ENCODE assay signal across 11 cellular contexts in genomic region chr15:91941871-91942270, GRCh38.
DNase-seq lines count a peak whose midpoint lies in the region; ATAC-seq and TF ChIP-seq lines count a peak whose summit lies in the region.
"Had no signal": no experiment of that assay in that cellular context is flagged by ENCODE, and none has a peak within 500 bp of the region (broad histone marks: within the 10 kb centered on the region; RNA-seq: fewer than 3 reads in every experiment).

No MANE protein-coding gene starts in this region.

- H2BK12ac ChIP-seq in trophoblast cell (ENCODE audit: low read length) = no peak overlapping the region

- no peaks in the 10 kb centered on the region for H4K20me1 ChIP-seq in SK-N-SH (ENCODE audit: insufficient read depth)

- no peaks in the 10 kb centered on the region for H3K9me2 ChIP-seq in SK-N-SH

- H3K36me3 ChIP-seq in SK-N-SH (replicated peaks in 1 of 2; ENCODE audit: control insufficient read depth in 1 of 2, insufficient read depth in 2 of 2, low read length in 1 of 2) (no peaks in the 10 kb centered on the region), RWPE2 (ENCODE audit: low read depth) (no peaks in the 10 kb centered on the region), suprapubic skin (no peaks in the 10 kb centered on the region), trophoblast cell (ENCODE audit: control insufficient read depth in 1 of 2, insufficient read depth in 2 of 2, low read length in 2 of 2) (no peaks in the 10 kb centered on the region)

- DNase-seq in SK-N-SH (no peak), RWPE2 (ENCODE audit: low spot score) (no peak), foreskin keratinocyte (no peak), suprapubic skin (ENCODE audit: low spot score in 2 of 2) (no peak), trophoblast cell (no peak), NCI-H748 (lab: John Stamatoyannopoulos, UW; ENCODE audit: unreplicated experiment) (no peak)
- DNase-seq: islet precursor cell, Karpas-422, NCI-H345 had no signal

- WGBS in SK-N-SH (ENCODE audit: low lambda C conversion rate) = 89% methylated on average over 3 of the region's 3 CpGs
- WGBS in suprapubic skin = 52% methylated on average over 3 of the region's 3 CpGs
- no CpG with 5 or more reads among the region's 3 CpGs for WGBS in trophoblast cell (ENCODE audit: extremely low coverage, insufficient coverage, insufficient read length)

- POLR2A ChIA-PET in SK-N-SH (lab: Yijun Ruan, JAX) = no interaction called here

- TF ChIP-seq CTCF in SK-N-SH (IDR thresholded peaks at IDR 0.05) (0 out of 2 replicates have a peak, but pooled peaks have one; percentile 29), RWPE2 (IDR thresholded peaks at IDR 0.05; ENCODE audit: poor library complexity, severe bottlenecking) (no peak), foreskin keratinocyte (conservative IDR thresholded peaks at IDR 0.05) (peak; percentile 51), suprapubic skin (IDR thresholded peaks at IDR 0.05) (no peak)

- H3K4me2 ChIP-seq in SK-N-SH (no peak overlapping the region), trophoblast cell (ENCODE audit: low read length) (no peak overlapping the region)

- no peak overlapping the region for H3K23ac ChIP-seq in trophoblast cell (ENCODE audit: low read length)

- no peak overlapping the region for H2AK5ac ChIP-seq in trophoblast cell (ENCODE audit: low read length)

- H3K9me3 ChIP-seq in SK-N-SH (no peaks in the 10 kb centered on the region), RWPE2 (ENCODE audit: severe bottlenecking) (no peaks in the 10 kb centered on the region), suprapubic skin (no peaks in the 10 kb centered on the region), trophoblast cell (ENCODE audit: insufficient read depth, low read depth, low read length) (no peaks in the 10 kb centered on the region)

- H3K14ac ChIP-seq in trophoblast cell (ENCODE audit: low read length) = no peak overlapping the region

- H2BK5ac ChIP-seq in trophoblast cell (ENCODE audit: low read depth, low read length, poor library complexity) = no peak overlapping the region

- no peak for TF ChIP-seq POLR2A in suprapubic skin (IDR thresholded peaks at IDR 0.05)

- H2AFZ ChIP-seq in SK-N-SH (ENCODE audit: low read depth) (no peak overlapping the region), trophoblast cell (ENCODE audit: insufficient read depth, low read length, poor library complexity) (no peak overlapping the region)

- no peak overlapping the region for H2BK120ac ChIP-seq in trophoblast cell (ENCODE audit: insufficient read depth, low read length, poor library complexity)

- H4K91ac ChIP-seq in trophoblast cell (ENCODE audit: low read depth, low read length) = no peak overlapping the region

- CTCF ChIA-PET in SK-N-SH (lab: Yijun Ruan, JAX) = interaction anchor here (0.7 to 1.8 kb wide), 15 partner anchors 16 to 642 kb away, joined by 3 to 6 read pairs (median 4); no protein-coding TSS in a partner anchor

- H3K18ac ChIP-seq in trophoblast cell (ENCODE audit: low read length) = no peak overlapping the region

- no peak overlapping the region for H4K12ac ChIP-seq in trophoblast cell (ENCODE audit: low read depth, low read length)

- H3K4me3 ChIP-seq in SK-N-SH (ENCODE audit: low read depth in 2 of 2, low read length in 1 of 2) (no peak overlapping the region), RWPE2 (ENCODE audit: severe bottlenecking) (no peak overlapping the region), suprapubic skin (no peak overlapping the region), trophoblast cell (ENCODE audit: low read depth, low read length) (no peak overlapping the region)

- peak; percentile 38; the same call in 1 of the 2 replicates for TF ChIP-seq RAD21 in SK-N-SH (IDR thresholded peaks at IDR 0.05; ENCODE audit: low read length)

- H3K27me3 ChIP-seq in SK-N-SH (ENCODE audit: insufficient read depth) (no peaks in the 10 kb centered on the region), RWPE2 (ENCODE audit: insufficient read depth, poor library complexity, severe bottlenecking) (no peaks in the 10 kb centered on the region), foreskin keratinocyte (no peaks in the 10 kb centered on the region), suprapubic skin (no peaks in the 10 kb centered on the region), trophoblast cell (ENCODE audit: insufficient read depth, low read length) (no peaks in the 10 kb centered on the region)

- TF ChIP-seq EP300 in SK-N-SH (IDR thresholded peaks at IDR 0.05; ENCODE audit: borderline replicate concordance in 1 of 2, low read depth in 1 of 2, low read length in 1 of 2) (no peak), suprapubic skin (IDR thresholded peaks at IDR 0.05) (no peak)

- no peak; the same call in 2 of the 3 replicates for ATAC-seq in SK-N-SH treated with all-trans-retinoic acid at 6 μM for 48 hours
- ATAC-seq in RWPE2 (ENCODE audit: low read depth) = no peak
- ATAC-seq in foreskin keratinocyte = no peak
- ATAC-seq in GM18909 (IDR thresholded peaks at IDR 0.05; ENCODE audit: poor library complexity, unreplicated experiment) = no peak

- H3K79me2 ChIP-seq in SK-N-SH (ENCODE audit: insufficient read depth) (peaks cover 23% of the 10 kb centered on the region), trophoblast cell (ENCODE audit: control insufficient read depth, insufficient read depth, low read length, poor library complexity) (no peaks in the 10 kb centered on the region)

- H3K4ac ChIP-seq in trophoblast cell (ENCODE audit: low read depth, low read length) = no peak overlapping the region

- no peaks in the 10 kb centered on the region for H3F3A ChIP-seq in SK-N-SH (replicated peaks; ENCODE audit: insufficient read depth)

- H3K27ac ChIP-seq in SK-N-SH (ENCODE audit: low read depth in 2 of 2, low read length in 1 of 2) = no peak overlapping the region
- H3K27ac ChIP-seq in RWPE2 (ENCODE audit: poor library complexity, severe bottlenecking) = peak overlapping the region; percentile 81
- H3K27ac ChIP-seq in foreskin keratinocyte = peak overlapping the region; percentile 97
- H3K27ac ChIP-seq in suprapubic skin = peak overlapping the region; percentile 86
- no peak overlapping the region for H3K27ac ChIP-seq in trophoblast cell (ENCODE audit: low read depth, low read length)

- no peaks in the 10 kb centered on the region for H3K79me1 ChIP-seq in trophoblast cell (ENCODE audit: low read length)

- no peak overlapping the region for H3K9ac ChIP-seq in SK-N-SH
- H3K9ac ChIP-seq in trophoblast cell (ENCODE audit: low read length) = no peak overlapping the region

- H4K8ac ChIP-seq in trophoblast cell (ENCODE audit: low read depth, low read length) = no peak overlapping the region

- H3K4me1 ChIP-seq in SK-N-SH (ENCODE audit: control insufficient read depth in 1 of 2, insufficient read depth in 2 of 2, low read depth in 1 of 2, low read length in 1 of 2) = peaks cover 4 to 16% of the 10 kb centered on the region in 2 experiments; a peak in 2 of 4 replicates
- peaks cover 37% of the 10 kb centered on the region for H3K4me1 ChIP-seq in RWPE2 (ENCODE audit: insufficient read depth, poor library complexity, severe bottlenecking)
- H3K4me1 ChIP-seq in foreskin keratinocyte = peaks cover 20% of the 10 kb centered on the region
- peaks cover 65% of the 10 kb centered on the region for H3K4me1 ChIP-seq in suprapubic skin
- H3K4me1 ChIP-seq in trophoblast cell (ENCODE audit: control insufficient read depth in 1 of 2, insufficient read depth in 2 of 2, low read length in 2 of 2) = peaks cover 0 to 11% of the 10 kb centered on the region in 2 experiments

TF ChIP-seq in SK-N-SH, 30 proteins besides CTCF, POLR2A, EP300 and RAD21 (continues in another document):
- TF ChIP-seq SIN3A (IDR thresholded peaks at IDR 0.05; ENCODE audit: borderline replicate concordance, low read depth, low read length) (no peak), YY1 (IDR thresholded peaks at IDR 0.05; ENCODE audit: low read depth) (no peak), USF2 (IDR thresholded peaks at IDR 0.05; ENCODE audit: borderline replicate concordance, low read depth, low read length) (no peak), FOXJ3 (CRISPR knock-in tag; IDR thresholded peaks at IDR 0.05) (no peak)

TF ChIP-seq in SK-N-SH treated with all-trans-retinoic acid at 6 μM for 48 hours, 23 proteins besides CTCF, POLR2A, EP300 and RAD21:
- TF ChIP-seq ZFP3 (CRISPR knock-in tag; IDR thresholded peaks at IDR 0.05) (no peak), ZNF565 (CRISPR knock-in tag; conservative IDR thresholded peaks at IDR 0.05; ENCODE audit: low read depth) (no peak), ARNTL (CRISPR knock-in tag; IDR thresholded peaks at IDR 0.05; ENCODE audit: borderline replicate concordance, low read depth) (no peak), CREB5 (CRISPR knock-in tag; IDR thresholded peaks at IDR 0.05; ENCODE audit: low read depth) (no peak), TCF4 (CRISPR knock-in tag; IDR thresholded peaks at IDR 0.05; ENCODE audit: borderline replicate concordance) (no peak)
- TF ChIP-seq, protein P1, sequence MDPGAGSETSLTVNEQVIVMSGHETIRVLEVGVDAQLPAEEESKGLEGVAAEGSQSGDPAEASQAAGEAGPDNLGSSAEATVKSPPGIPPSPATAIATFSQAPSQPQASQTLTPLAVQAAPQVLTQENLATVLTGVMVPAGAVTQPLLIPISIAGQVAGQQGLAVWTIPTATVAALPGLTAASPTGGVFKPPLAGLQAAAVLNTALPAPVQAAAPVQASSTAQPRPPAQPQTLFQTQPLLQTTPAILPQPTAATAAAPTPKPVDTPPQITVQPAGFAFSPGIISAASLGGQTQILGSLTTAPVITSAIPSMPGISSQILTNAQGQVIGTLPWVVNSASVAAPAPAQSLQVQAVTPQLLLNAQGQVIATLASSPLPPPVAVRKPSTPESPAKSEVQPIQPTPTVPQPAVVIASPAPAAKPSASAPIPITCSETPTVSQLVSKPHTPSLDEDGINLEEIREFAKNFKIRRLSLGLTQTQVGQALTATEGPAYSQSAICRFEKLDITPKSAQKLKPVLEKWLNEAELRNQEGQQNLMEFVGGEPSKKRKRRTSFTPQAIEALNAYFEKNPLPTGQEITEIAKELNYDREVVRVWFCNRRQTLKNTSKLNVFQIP (CRISPR knock-in tag; IDR thresholded peaks at IDR 0.05; ENCODE audit: borderline replicate concordance, low read depth) = no peak

Comparison
In these comparisons a context has a peak if more than half of its experiments do, and no peak if none do; other contexts are left out.
1. H3K27ac ChIP-seq: peak in RWPE2 (single experiment), foreskin keratinocyte (single experiment) and suprapubic skin (single experiment); none in SK-N-SH (0 of 2) and trophoblast cell (single experiment).
2. CTCF ChIP-seq: peak in SK-N-SH (single experiment) and foreskin keratinocyte (single experiment); none in RWPE2 (single experiment) and suprapubic skin (0 of 2).